9 cellular contexts compared by ENCODE assay signal in the genomic region with DNA sequence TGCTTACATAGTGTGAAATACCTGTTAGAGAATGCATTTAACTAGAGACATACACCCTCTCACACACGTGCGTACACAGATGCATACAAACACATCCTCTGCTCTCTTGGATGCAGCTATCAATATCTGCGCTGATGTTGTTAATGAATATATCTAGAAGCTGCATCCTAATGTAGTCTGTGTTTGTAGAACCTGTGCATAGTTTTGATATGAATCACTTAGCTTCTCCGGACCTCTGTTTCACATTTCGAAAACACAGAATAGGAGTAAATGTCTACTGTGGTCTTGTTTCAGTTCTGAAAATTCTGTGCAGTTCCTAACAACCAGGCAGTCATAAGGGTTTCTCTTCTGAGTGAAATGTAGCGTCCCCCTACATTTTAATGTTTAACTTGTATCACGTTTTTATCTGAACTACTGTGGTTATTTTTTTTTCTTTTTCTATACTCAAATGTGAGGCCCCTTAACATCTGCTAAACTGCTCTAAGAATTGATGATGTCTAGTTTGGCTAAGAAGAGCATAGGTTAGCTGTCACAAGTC.
DNase-seq lines count a peak whose midpoint lies in the region; ATAC-seq and TF ChIP-seq lines count a peak whose summit lies in the region.
"Had no signal": no experiment of that assay in that cellular context is flagged by ENCODE, and none has a peak within 500 bp of the region (broad histone marks: within the 10 kb centered on the region; RNA-seq: fewer than 3 reads in every experiment).

No MANE protein-coding gene starts in this region.

- in situ Hi-C loops in Panc1 (cut with HindIII; ENCODE audit: low pct_unique_long_range_greater_than_20kb, low sequenced_read_pairs), result no loop called here

- H3K4me3 ChIP-seq in Panc1 (ENCODE audit: low read depth in 2 of 2, low read length in 2 of 2) (no peak overlapping the region), adrenal gland (no peak overlapping the region)
- H3K4me3 ChIP-seq in naive thymus-derived CD4-positive, alpha-beta T cell (ENCODE audit: low read length), result no peak overlapping the region
- H3K4me3 ChIP-seq: lung had no signal

- peaks cover 25 to 84% (median 76%) of the 10 kb centered on the region in 7 donors for H3K4me1 Mint-ChIP-seq in naive thymus-derived CD4-positive, alpha-beta T cell

- no peaks in the 10 kb centered on the region; the same call in 1 of the 2 replicates for H3K36me3 ChIP-seq in Panc1 (ENCODE audit: control insufficient read depth, insufficient read depth, low read length)
- H3K36me3 ChIP-seq in naive thymus-derived CD4-positive, alpha-beta T cell (ENCODE audit: control insufficient read depth in 2 of 3, insufficient read depth in 3 of 3, low read length in 3 of 3), result no peaks in the 10 kb centered on the region
- no peaks in the 10 kb centered on the region for H3K36me3 ChIP-seq in adrenal gland (replicated peaks in 1 of 2)

- peaks cover 50% of the 10 kb centered on the region for H3K4me1 ChIP-seq in Panc1 (ENCODE audit: control insufficient read depth, insufficient read depth, low read length)
- peaks cover 4 to 11% of the 10 kb centered on the region in 2 donors for H3K4me1 ChIP-seq in naive thymus-derived CD4-positive, alpha-beta T cell (ENCODE audit: control insufficient read depth in 2 of 2, insufficient read depth in 2 of 2, low read length in 2 of 2)
- H3K4me1 ChIP-seq in adrenal gland (replicated peaks in 1 of 2), result peaks cover 0 to 22% of the 10 kb centered on the region in 2 donors

- TF ChIP-seq POLR2A in adrenal gland (IDR thresholded peaks at IDR 0.05), result no peak

- H3K27ac ChIP-seq in Panc1 (ENCODE audit: low read length) (peak overlapping the region; percentile 48; the same call in 1 of the 2 replicates), adrenal gland (no peak overlapping the region)
- no peak overlapping the region for H3K27ac ChIP-seq in naive thymus-derived CD4-positive, alpha-beta T cell (ENCODE audit: low read depth, low read length)

- peak overlapping the region in 8 of 10 donors; percentile 2 to 62 (median 41) for H3K4me3 Mint-ChIP-seq in naive thymus-derived CD4-positive, alpha-beta T cell

- no peaks in the 10 kb centered on the region for H3K9me3 ChIP-seq in Panc1 (ENCODE audit: control insufficient read depth, insufficient read depth, low read depth, low read length)
- no peaks in the 10 kb centered on the region for H3K9me3 ChIP-seq in naive thymus-derived CD4-positive, alpha-beta T cell (ENCODE audit: control insufficient read depth in 2 of 3, low read length in 3 of 3)
- no peaks in the 10 kb centered on the region for H3K9me3 ChIP-seq in adrenal gland (replicated peaks in 1 of 3)

- TF ChIP-seq CTCF in Panc1 (IDR thresholded peaks at IDR 0.05) (no peak), adrenal gland (IDR thresholded peaks at IDR 0.05) (no peak)

- CTCF ChIA-PET in Panc1 (lab: Charles Lee), result no interaction called here
- CTCF ChIA-PET in naive thymus-derived CD4-positive, alpha-beta T cell (lab: Charles Lee), result no interaction called here

- no TSS peak for BruUV-seq in Panc1 (replicated peaks; lab: Mats Ljungman, UMichigan)

- peaks cover 0 to 22% (median 4%) of the 10 kb centered on the region in 5 donors for H3K36me3 Mint-ChIP-seq in naive thymus-derived CD4-positive, alpha-beta T cell

- POLR2A ChIA-PET in Panc1 (lab: Charles Lee), result interaction anchor here (0.5 kb wide), 1 partner anchor 14 kb away, joined by 3 read pairs; no protein-coding TSS in a partner anchor
- POLR2A ChIA-PET in naive thymus-derived CD4-positive, alpha-beta T cell (lab: Charles Lee), result interaction anchor here (0.6 to 1.3 kb wide), 2 partner anchors 9 to 14 kb away, joined by 4 to 6 read pairs; no protein-coding TSS in a partner anchor

- DNase-seq in Panc1 (ENCODE audit: low read depth, low spot score) (no peak), adrenal gland (no peak), mesenteric fat pad (ENCODE audit: low spot score) (no peak), medulla oblongata (ENCODE audit: extremely low spot score) (no peak)
- DNase-seq in naive thymus-derived CD4-positive, alpha-beta T cell, result no peak
- DNase-seq in effector CD4-positive, alpha-beta T cell, result no peak

- H3K27me3 ChIP-seq in Panc1 (ENCODE audit: control insufficient read depth, insufficient read depth, low read length) (no peaks in the 10 kb centered on the region), adrenal gland (no peaks in the 10 kb centered on the region)
- H3K27me3 ChIP-seq in naive thymus-derived CD4-positive, alpha-beta T cell (ENCODE audit: control insufficient read depth in 2 of 2, insufficient read depth in 2 of 2, low read length in 2 of 2), result no peaks in the 10 kb centered on the region

- WGBS in adrenal gland, 4 donors, result 55 to 71% (median 61%) methylated on average over 7 of the region's 7 CpGs

- peak; percentile 97 for ATAC-seq in GM19035 (IDR thresholded peaks at IDR 0.05; ENCODE audit: unreplicated experiment)
- peak; percentile 97 for ATAC-seq in HG02798 (IDR thresholded peaks at IDR 0.05; ENCODE audit: poor library complexity, unreplicated experiment)
- peak; percentile 49; the same call in 1 of the 2 replicates for ATAC-seq in Panc1
- ATAC-seq in naive thymus-derived CD4-positive, alpha-beta T cell, result no peak

- no peaks in the 10 kb centered on the region for H3K9me3 Mint-ChIP-seq in naive thymus-derived CD4-positive, alpha-beta T cell

- peak overlapping the region in 4 of 9 donors; percentile 10 to 82 (median 69) for H3K27ac Mint-ChIP-seq in naive thymus-derived CD4-positive, alpha-beta T cell

- intact Hi-C loops in Panc1 (cut with micrococcal nuclease; ENCODE audit: unreplicated experiment), result no loop called here
- intact Hi-C loops in naive thymus-derived CD4-positive, alpha-beta T cell (cut with micrococcal nuclease), result loop anchor here in 1 of 2 donors (1.0 to 2.0 kb wide), 2 partner anchors 14 to 32 kb away; no protein-coding TSS in a partner anchor
- intact Hi-C loops in adrenal gland (cut with DNase I), result no loop called here

- no peaks in the 10 kb centered on the region for H3K27me3 Mint-ChIP-seq in naive thymus-derived CD4-positive, alpha-beta T cell
